ENCODE assay signal across 18 cellular contexts in genomic region chr5:150706776-150707390, GRCh38. TPM values are rescaled to one million over a fixed set of nuclear protein-coding genes. Genes with fewer than 3 reads are reported as not detected.
DNase-seq lines count a peak whose midpoint lies in the region; ATAC-seq, FAIRE-seq and TF ChIP-seq lines count a peak whose summit lies in the region.
"Had no signal": no experiment of that assay in that cellular context is flagged by ENCODE, and none has a peak within 500 bp of the region (broad histone marks: within the 10 kb centered on the region; RNA-seq: fewer than 3 reads in every experiment).

No MANE protein-coding gene starts in this region.

- H3K4me1 ChIP-seq in cardiac muscle cell (ENCODE audit: low read depth) (no peaks in the 10 kb centered on the region), right cardiac atrium (ENCODE audit: control insufficient read depth, insufficient read depth, low read length) (no peaks in the 10 kb centered on the region)
- H3K4me1 ChIP-seq: BE2C, Caco-2 had no signal

- H3K36me3 ChIP-seq in cardiac muscle cell = peaks cover 12% of the 10 kb centered on the region

- ATAC-seq in right cardiac atrium (no peak), GM18907 (IDR thresholded peaks at IDR 0.05; ENCODE audit: unreplicated experiment) (no peak)

- in situ Hi-C loops in GM13976 (cut with MboI; ENCODE audit: low sequenced_read_pairs, unreplicated experiment) = no loop called here

- no peak for DNase-seq in cardiac muscle cell (ENCODE audit: low read depth in 1 of 2, low spot score in 1 of 2)
- no peak for DNase-seq in right cardiac atrium
- no peak for DNase-seq in endothelial cell (ENCODE audit: low spot score)
- DNase-seq in lung microvascular endothelial cell (ENCODE audit: low read depth in 2 of 2) = peak; percentile 41 to 57
- no peak for DNase-seq in progenitor cell of endocrine pancreas (ENCODE audit: low spot score, unreplicated experiment)
- DNase-seq in H54 (ENCODE audit: insufficient read length, low spot score) = no peak
- no peak for DNase-seq in GM13976 (ENCODE audit: low spot score)
- DNase-seq: BE2C; C1 segment of cervical spinal cord; Caco-2; CD4-positive, CD25-positive, alpha-beta regulatory T cell had no signal

- H3K36me3 Mint-ChIP-seq in endothelial cell (ENCODE audit: low read depth, unreplicated experiment) (peaks cover 18% of the 10 kb centered on the region), progenitor cell of endocrine pancreas (ENCODE audit: insufficient read depth) (peaks cover 6% of the 10 kb centered on the region)

- H3K27ac ChIP-seq in cardiac muscle cell (peak overlapping the region; percentile 18), right cardiac atrium (ENCODE audit: low read length) (no peak overlapping the region)

- H3K27me3 ChIP-seq in cardiac muscle cell (no peaks in the 10 kb centered on the region), right cardiac atrium (ENCODE audit: control insufficient read depth, insufficient read depth) (no peaks in the 10 kb centered on the region)
- H3K27me3 ChIP-seq: BE2C had no signal

- H3K27ac Mint-ChIP-seq in endothelial cell (ENCODE audit: unreplicated experiment) = peak overlapping the region; percentile 77
- H3K27ac Mint-ChIP-seq in progenitor cell of endocrine pancreas = peak overlapping the region; percentile 12
- H3K27ac Mint-ChIP-seq: CD4-positive, CD25-positive, alpha-beta regulatory T cell had no signal

- no peaks in the 10 kb centered on the region for H3K27me3 Mint-ChIP-seq in endothelial cell (ENCODE audit: unreplicated experiment)
- H3K27me3 Mint-ChIP-seq in progenitor cell of endocrine pancreas = no peaks in the 10 kb centered on the region
- H3K27me3 Mint-ChIP-seq: CD4-positive, CD25-positive, alpha-beta regulatory T cell had no signal

- H3K9me3 ChIP-seq in cardiac muscle cell (ENCODE audit: low read depth) = no peaks in the 10 kb centered on the region
- H3K9me3 ChIP-seq in right cardiac atrium (ENCODE audit: control insufficient read depth, low read length) = no peaks in the 10 kb centered on the region
- H3K9me3 ChIP-seq: BE2C, Caco-2, HAP-1 had no signal

- TF ChIP-seq CTCF in cardiac muscle cell (IDR thresholded peaks at IDR 0.05; ENCODE audit: low read depth, low read length) (no peak), endothelial cell (IDR thresholded peaks at IDR 0.05; ENCODE audit: unreplicated experiment) (no peak), progenitor cell of endocrine pancreas (IDR thresholded peaks at IDR 0.05; ENCODE audit: unreplicated experiment) (no peak), GM13976 (IDR thresholded peaks at IDR 0.05; ENCODE audit: borderline replicate concordance, control extremely low read depth, extremely low read depth, insufficient read depth, missing control alignments) (no peak)

- intact Hi-C loops in right cardiac atrium (cut with DNase I) = no loop called here

- H3K4me3 ChIP-seq in cardiac muscle cell = no peak overlapping the region
- H3K4me3 ChIP-seq in right cardiac atrium (ENCODE audit: low read length) = no peak overlapping the region
- H3K4me3 ChIP-seq: HAP-1 had no signal

- 66% methylated on average over 4 of the region's 4 CpGs for WGBS in right cardiac atrium

- H3K4me1 Mint-ChIP-seq in endothelial cell (ENCODE audit: unreplicated experiment) (peaks cover 17% of the 10 kb centered on the region), progenitor cell of endocrine pancreas (ENCODE audit: low read depth) (peaks cover 18% of the 10 kb centered on the region)

- FAIRE-seq in H54 (lab: Jason Lieb, UNC) = no peak
- FAIRE-seq: D721Med, G401.6, GM12892, H1, HepG2 had no signal

- H3K4me3 Mint-ChIP-seq in endothelial cell (ENCODE audit: unreplicated experiment) = peak overlapping the region; percentile 37
- H3K4me3 Mint-ChIP-seq in progenitor cell of endocrine pancreas (ENCODE audit: low read depth) = no peak overlapping the region

- no peak for TF ChIP-seq POLR2A in H54 (IDR thresholded peaks at IDR 0.05; ENCODE audit: low read depth, low read length)

- H3K9me3 Mint-ChIP-seq in endothelial cell (ENCODE audit: unreplicated experiment) (no peaks in the 10 kb centered on the region), progenitor cell of endocrine pancreas (ENCODE audit: low read depth) (no peaks in the 10 kb centered on the region)
- H3K9me3 Mint-ChIP-seq: CD4-positive, CD25-positive, alpha-beta regulatory T cell had no signal

RNA-seq across cellular contexts. Expression of gene RBM22, which starts 6.0 kb away (rescaled TPM):
- total RNA-seq in cardiac muscle cell (33.2 and 39.0 TPM in 2 replicates), right cardiac atrium (10 to 100 TPM; 25.1 to 30.8 (median 26.4) TPM), endothelial cell (ENCODE audit: unreplicated experiment) (54.5 TPM), lung microvascular endothelial cell (13.1 and 17.1 TPM in 2 replicates), progenitor cell of endocrine pancreas (58.1 and 59.1 TPM in 2 replicates)
- polyA plus RNA-seq in cardiac muscle cell (33.0 and 47.1 TPM in 2 replicates), right cardiac atrium (19.3 TPM)

RNA-seq across cellular contexts. Expression of gene MYOZ3, which starts 45.8 kb away (rescaled TPM):
- total RNA-seq in cardiac muscle cell = 2.1 and 6.8 TPM in 2 replicates
- polyA plus RNA-seq in cardiac muscle cell = 10.7 and 13.8 TPM in 2 replicates
- total RNA-seq in right cardiac atrium = 1 to 10 TPM; 4.0 to 9.3 (median 5.2) TPM
- 3.3 TPM for polyA plus RNA-seq in right cardiac atrium
- 12.0 TPM for total RNA-seq in endothelial cell (ENCODE audit: unreplicated experiment)
- 0.22 and 0.40 TPM in 2 replicates for total RNA-seq in lung microvascular endothelial cell
- total RNA-seq in progenitor cell of endocrine pancreas = 2.9 and 3.1 TPM in 2 replicates
- total RNA-seq: Caco-2; CD4-positive, CD25-positive, alpha-beta regulatory T cell; HepG2 had no signal

RNA-seq across cellular contexts. Expression of gene DCTN4, which starts 51.9 kb away (rescaled TPM):
- total RNA-seq in cardiac muscle cell = 41.1 and 46.2 TPM in 2 replicates
- polyA plus RNA-seq in cardiac muscle cell = 26.7 and 32.2 TPM in 2 replicates
- total RNA-seq in right cardiac atrium = 10 to 100 TPM; 41.8 to 51.6 (median 47.6) TPM
- polyA plus RNA-seq in right cardiac atrium = 22.7 TPM
- 50.3 TPM for total RNA-seq in endothelial cell (ENCODE audit: unreplicated experiment)
- 20.7 and 23.6 TPM in 2 replicates for total RNA-seq in lung microvascular endothelial cell
- total RNA-seq in progenitor cell of endocrine pancreas = 68.6 and 73.3 TPM in 2 replicates

Comparison
In these comparisons a context has a peak if more than half of its experiments do, and no peak if none do; other contexts are left out.
1. DNase-seq: peak in lung microvascular endothelial cell (2 of 2); none in cardiac muscle cell (0 of 2), right cardiac atrium (0 of 3), endothelial cell (single experiment), progenitor cell of endocrine pancreas (single experiment), H54 (single experiment) and GM13976 (single experiment).